In genomic region chr5:115333164-115333563, GRCh38 we compare ENCODE assay signal across 1 cellular context.
TF ChIP-seq lines count a peak whose summit lies in the region.

No MANE protein-coding gene starts in this region.

TF ChIP-seq in IMR-90, 13 proteins besides CTCF, POLR2A, EP300 and RAD21 (continued from another document):
- TF ChIP-seq RFX5 (IDR thresholded peaks at IDR 0.05; ENCODE audit: low read depth, low read length), result no peak
